ENCODE assay signal across 16 cellular contexts in genomic region chr9:19381656-19382055, GRCh38. TPM values are rescaled to one million over a fixed set of nuclear protein-coding genes. Genes with fewer than 3 reads are reported as not detected.
DNase-seq lines count a peak whose midpoint lies in the region; ATAC-seq and TF ChIP-seq lines count a peak whose summit lies in the region.
"Had no signal": no experiment of that assay in that cellular context is flagged by ENCODE, and none has a peak within 500 bp of the region (broad histone marks: within the 10 kb centered on the region; RNA-seq: fewer than 3 reads in every experiment).

No MANE protein-coding gene starts in this region.

- peak overlapping the region; percentile 91 for H3K4me3 Mint-ChIP-seq in natural killer cell treated with Interleukin-12 subunit alpha and Interleukin-12 subunit beta and Interleukin-15 and Interleukin-18, amount 100 ng/mL, for 72 hours

- no peaks in the 10 kb centered on the region for H3K9me2 ChIP-seq in SU-DHL-6 (replicated peaks; ENCODE audit: insufficient read depth, low read length)

- H3K4me1 Mint-ChIP-seq in natural killer cell treated with Interleukin-12 subunit alpha and Interleukin-12 subunit beta and Interleukin-15 and Interleukin-18, amount 100 ng/mL, for 72 hours (ENCODE audit: low read depth in 2 of 2): peaks cover 40 to 41% of the 10 kb centered on the region in 2 donors

- CTCF ChIA-PET in HEK293 (lab: Yijun Ruan, JAX): no interaction called here

- H3K27ac ChIP-seq in HEK293 (ENCODE audit: extremely low read depth, low read depth, low read length) (no peak overlapping the region), SU-DHL-6 (ENCODE audit: low read depth, low read length) (no peak overlapping the region), foreskin keratinocyte (no peak overlapping the region)
- H3K27ac ChIP-seq: neutrophil had no signal

- no peaks in the 10 kb centered on the region for H3K27me3 ChIP-seq in SU-DHL-6 (ENCODE audit: low read length)
- no peaks in the 10 kb centered on the region for H3K27me3 ChIP-seq in foreskin keratinocyte
- H3K27me3 ChIP-seq: MG63, neutrophil, SJSA1 had no signal

- peaks cover 51% of the 10 kb centered on the region for H3F3A ChIP-seq in SU-DHL-6 (ENCODE audit: insufficient read depth)

- H3K27ac Mint-ChIP-seq in natural killer cell treated with Interleukin-12 subunit alpha and Interleukin-12 subunit beta and Interleukin-15 and Interleukin-18, amount 100 ng/mL, for 72 hours: peak overlapping the region; percentile 92 to 96

- DNase-seq in activated CD4-positive, alpha-beta T cell treated with anti-CD3 and anti-CD28 coated beads for 48 hours: peak; percentile 15
- no peak for DNase-seq in activated CD4-positive, alpha-beta T cell treated with anti-CD3 and anti-CD28 coated beads for 4 hours
- no peak for DNase-seq in natural killer cell treated with Interleukin-12 subunit alpha and Interleukin-12 subunit beta and Interleukin-15 and Interleukin-18, amount 100 ng/mL, for 72 hours (ENCODE audit: low spot score)
- DNase-seq in stimulated activated naive CD4-positive, alpha-beta T cell treated with Interleukin-2 at 50 U/mL for 16 hours (lab: John Stamatoyannopoulos, UW): no peak
- DNase-seq in foreskin keratinocyte (no peak), SKM-1 treated with dmso at 0.1 percent for 144 hours (lab: John Stamatoyannopoulos, UW; ENCODE audit: unreplicated experiment) (no peak)
- DNase-seq: activated CD4-positive, alpha-beta T cell treated with anti-CD3 and anti-CD28 coated beads, Interleukin-2, amount 50 U/mL, for 48 hours; DMS79; kidney glomerular epithelial cell; mesendoderm; MG63; NCI-H1694 had no signal

- H4K20me1 ChIP-seq in SU-DHL-6 (ENCODE audit: low read depth, low read length): peaks cover 25% of the 10 kb centered on the region

- H3K9me3 Mint-ChIP-seq in natural killer cell treated with Interleukin-12 subunit alpha and Interleukin-12 subunit beta and Interleukin-15 and Interleukin-18, amount 100 ng/mL, for 72 hours: no peaks in the 10 kb centered on the region

- no peak overlapping the region for H3K4me3 ChIP-seq in HEK293 (ENCODE audit: low read depth, low read length)
- H3K4me3 ChIP-seq in SU-DHL-6 (ENCODE audit: insufficient read depth, low read length, poor library complexity, severe bottlenecking): no peak overlapping the region

- H2AFZ ChIP-seq in SU-DHL-6 (ENCODE audit: low read depth, low read length, severe bottlenecking): no peak overlapping the region

- H3K4me2 ChIP-seq in SU-DHL-6 (ENCODE audit: low read depth, low read length, poor library complexity, severe bottlenecking): peak overlapping the region; percentile 63

- H3K36me3 ChIP-seq in HEK293 (ENCODE audit: control insufficient read depth in 2 of 2, insufficient read depth in 1 of 2, low read length in 2 of 2) (peaks cover 15 to 30% of the 10 kb centered on the region in 2 experiments), SU-DHL-6 (ENCODE audit: low read length) (peaks cover 30% of the 10 kb centered on the region)

- H3K4me1 ChIP-seq in HEK293 (ENCODE audit: control insufficient read depth, insufficient read depth, low read length) (no peaks in the 10 kb centered on the region), foreskin keratinocyte (peaks cover 12% of the 10 kb centered on the region)

- TF ChIP-seq CTCF in HEK293 (tag by site-specific recombination; IDR thresholded peaks at IDR 0.05) (no peak), SU-DHL-6 (IDR thresholded peaks at IDR 0.05; ENCODE audit: insufficient read depth, low read length, poor library complexity, severe bottlenecking) (no peak), foreskin keratinocyte (conservative IDR thresholded peaks at IDR 0.05) (no peak)

- no peak for ATAC-seq in natural killer cell treated with Interleukin-12 subunit alpha and Interleukin-12 subunit beta and Interleukin-15 and Interleukin-18, amount 100 ng/mL, for 72 hours
- ATAC-seq in foreskin keratinocyte: no peak

- POLR2A ChIA-PET in HEK293 (lab: Yijun Ruan, JAX): no interaction called here

- H3K9ac ChIP-seq in SU-DHL-6 (ENCODE audit: low read length): no peak overlapping the region

- H3K36me3 Mint-ChIP-seq in natural killer cell treated with Interleukin-12 subunit alpha and Interleukin-12 subunit beta and Interleukin-15 and Interleukin-18, amount 100 ng/mL, for 72 hours: peaks cover 41% of the 10 kb centered on the region

- peaks cover 0 to 7% of the 10 kb centered on the region in 2 donors for H3K27me3 Mint-ChIP-seq in natural killer cell treated with Interleukin-12 subunit alpha and Interleukin-12 subunit beta and Interleukin-15 and Interleukin-18, amount 100 ng/mL, for 72 hours

- H3K9me3 ChIP-seq in HEK293 (ENCODE audit: control insufficient read depth, insufficient read depth, low read depth, low read length) (no peaks in the 10 kb centered on the region), SU-DHL-6 (ENCODE audit: insufficient read depth, low read length) (no peaks in the 10 kb centered on the region)
- H3K9me3 ChIP-seq: MG63, neutrophil, SJSA1 had no signal

- H3K79me2 ChIP-seq in SU-DHL-6 (ENCODE audit: insufficient read depth, low read length): peaks cover 32% of the 10 kb centered on the region

TF ChIP-seq in HEK293, 187 proteins besides CTCF, POLR2A, EP300 and RAD21:
- peak; percentile 63 for TF ChIP-seq ZNF394 (tag by site-specific recombination; IDR thresholded peaks at IDR 0.05; ENCODE audit: borderline replicate concordance)
- no peak for TF ChIP-seq ZNF530 (tag by site-specific recombination; IDR thresholded peaks at IDR 0.05; ENCODE audit: low read depth)

RNA-seq across cellular contexts. Expression of gene RPS6, which starts 1.6 kb away (rescaled TPM):
- 1,000 to 10,000 TPM; 1,327 to 1,852 TPM for total RNA-seq in natural killer cell treated with Interleukin-12 subunit alpha and Interleukin-12 subunit beta and Interleukin-15 and Interleukin-18, amount 100 ng/mL, for 72 hours
- total RNA-seq in foreskin keratinocyte: 1,971 and 2,035 TPM in 2 replicates
- 2,807 and 2,958 TPM in 2 replicates for polyA plus RNA-seq in foreskin keratinocyte

RNA-seq across cellular contexts. Expression of gene ACER2, which starts 27.2 kb away (rescaled TPM):
- total RNA-seq in natural killer cell treated with Interleukin-12 subunit alpha and Interleukin-12 subunit beta and Interleukin-15 and Interleukin-18, amount 100 ng/mL, for 72 hours: 1 to 10 TPM in 1 of 2 donors, under 1 TPM in 1; 0.90 to 2.6 TPM
- total RNA-seq in foreskin keratinocyte: 3.5 and 4.0 TPM in 2 replicates
- polyA plus RNA-seq in foreskin keratinocyte: 0.08 and 0.23 TPM in 2 replicates
